Comparison of ENCODE assay signal across 9 cellular contexts in the genomic region with DNA sequence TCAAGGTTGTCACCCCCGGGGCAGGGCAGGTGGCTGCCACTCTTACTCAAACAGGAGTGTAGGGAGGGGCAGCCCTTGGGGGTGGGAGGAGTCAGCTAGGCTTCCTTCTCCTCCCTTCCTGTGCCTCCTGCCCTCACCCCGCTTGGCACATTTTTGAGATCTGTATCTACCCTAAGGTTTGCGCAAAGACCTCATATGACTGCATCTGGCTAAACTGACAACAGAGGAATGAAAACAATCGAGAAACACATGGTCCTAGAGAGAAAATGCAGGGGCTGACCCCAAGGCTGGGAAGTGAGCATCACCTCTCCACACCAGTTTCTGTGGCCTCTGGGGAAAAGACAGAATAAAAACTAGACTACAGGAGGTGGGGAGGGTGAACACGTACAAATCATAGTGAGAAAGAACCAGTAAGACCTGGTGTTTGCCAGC. TPM values are rescaled to one million over a fixed set of nuclear protein-coding genes. Genes with fewer than 3 reads are reported as not detected.
DNase-seq lines count a peak whose midpoint lies in the region; ATAC-seq and TF ChIP-seq lines count a peak whose summit lies in the region.
"Had no signal": no experiment of that assay in that cellular context is flagged by ENCODE, and none has a peak within 500 bp of the region (broad histone marks: within the 10 kb centered on the region; RNA-seq: fewer than 3 reads in every experiment).

No MANE protein-coding gene starts in this region.

- no peak for ATAC-seq in HG03460 (IDR thresholded peaks at IDR 0.05; ENCODE audit: unreplicated experiment)

- no peak overlapping the region for H3K27ac ChIP-seq in tibial nerve
- H3K27ac ChIP-seq: 22Rv1 had no signal

- TF ChIP-seq CTCF in tibial nerve (IDR thresholded peaks at IDR 0.05): no peak

- no peaks in the 10 kb centered on the region for H3K9me3 ChIP-seq in tibial nerve

- peaks cover 0 to 11% (median 0%) of the 10 kb centered on the region in 4 donors for H3K4me1 ChIP-seq in tibial nerve

- no peak for TF ChIP-seq POLR2A in tibial nerve (IDR thresholded peaks at IDR 0.05)

- H3K27me3 ChIP-seq in tibial nerve: no peaks in the 10 kb centered on the region

- DNase-seq in DMS 273 (lab: John Stamatoyannopoulos, UW; ENCODE audit: unreplicated experiment) (peak; percentile 28), DMS 273 treated with DMSO at 0.1 percent for 48 hours (lab: John Stamatoyannopoulos, UW) (no peak), NCI-H526 treated with DMSO at 0.1 percent for 48 hours (lab: John Stamatoyannopoulos, UW) (peak; percentile 93), tibial nerve (ENCODE audit: low spot score in 2 of 2) (no peak), NAMALWA (ENCODE audit: low spot score) (no peak)
- peak; percentile 69 for DNase-seq in activated naive CD4-positive, alpha-beta T cell treated with Interleukin-2 at 50 U/mL for 16 hours
- peak; percentile 64 for DNase-seq in stimulated activated CD4-positive, alpha-beta T cell treated with anti-CD3 and anti-CD28 coated beads, Interleukin-4, amount 100 ng/mL, for 24 hours

- no peak for TF ChIP-seq EP300 in tibial nerve (IDR thresholded peaks at IDR 0.05)

- WGBS in tibial nerve, 2 donors: 50 to 51% methylated on average over 5 of the region's 5 CpGs

- no peak overlapping the region for H3K4me3 ChIP-seq in tibial nerve

- peaks cover 0 to 36% (median 0%) of the 10 kb centered on the region in 3 donors for H3K36me3 ChIP-seq in tibial nerve

RNA-seq across cellular contexts. Expression of a gene that starts 28.1 kb away (rescaled TPM):
- total RNA-seq in tibial nerve: 1 to 10 TPM; 2.1 to 5.1 (median 2.8) TPM

Comparison
In these comparisons a context has a peak if more than half of its experiments do, and no peak if none do; other contexts are left out.
1. DNase-seq: peak in DMS 273 (single experiment), NCI-H526 treated with DMSO at 0.1 percent for 48 hours (single experiment), activated naive CD4-positive, alpha-beta T cell treated with Interleukin-2 at 50 U/mL for 16 hours (single experiment) and stimulated activated CD4-positive, alpha-beta T cell treated with anti-CD3 and anti-CD28 coated beads, Interleukin-4, amount 100 ng/mL, for 24 hours (single experiment); none in DMS 273 treated with DMSO at 0.1 percent for 48 hours (single experiment), tibial nerve (0 of 2) and NAMALWA (single experiment).